In genomic region chr3:189322339-189322738, GRCh38 we compare ENCODE assay signal across 11 cellular contexts.
"Had no signal": no experiment of that assay in that cellular context is flagged by ENCODE, and none has a peak within 500 bp of the region (broad histone marks: within the 10 kb centered on the region; RNA-seq: fewer than 3 reads in every experiment).

No MANE protein-coding gene starts in this region.

- H3K4me3 Mint-ChIP-seq: activated naive CD8-positive, alpha-beta T cell; neural progenitor cell; stimulated activated naive CD8-positive, alpha-beta T cell treated with anti-CD3 and anti-CD28 coated beads, Interleukin-15, amount 100 ng/mL, for 72 hours had no signal

- H3K27ac Mint-ChIP-seq: neural progenitor cell had no signal

- H3K36me3 ChIP-seq: ascending aorta, cardiac muscle cell, neural progenitor cell, pancreas, thoracic aorta had no signal

- ATAC-seq: esophagus mucosa; pancreas; stimulated activated naive CD8-positive, alpha-beta T cell treated with anti-CD3 and anti-CD28 coated beads, Interleukin-15, amount 100 ng/mL, for 72 hours had no signal

- H3K27me3 ChIP-seq: ascending aorta, cardiac muscle cell, neural progenitor cell, pancreas had no signal

- H3K27ac ChIP-seq: ascending aorta, cardiac muscle cell, neural progenitor cell, pancreas had no signal

- H3K9me3 Mint-ChIP-seq: neural progenitor cell had no signal

- H3K4me1 ChIP-seq: neural progenitor cell, pancreas had no signal

- H3K27me3 Mint-ChIP-seq: activated naive CD8-positive, alpha-beta T cell; stimulated activated naive CD8-positive, alpha-beta T cell treated with anti-CD3 and anti-CD28 coated beads, Interleukin-15, amount 100 ng/mL, for 72 hours had no signal

- DNase-seq: activated effector memory CD4-positive, alpha-beta T cell treated with Interleukin-2 at 50 U/mL for 16 hours; pancreas; stimulated activated CD4-positive, alpha-beta T cell treated with anti-CD3 and anti-CD28 coated beads, Interleukin-15, amount 100 ng/mL, for 24 hours; stimulated activated CD4-positive, alpha-beta T cell treated with anti-CD3 and anti-CD28 coated beads, Interleukin-4, amount 100 ng/mL, for 4 hours; stimulated activated naive CD8-positive, alpha-beta T cell treated with anti-CD3 and anti-CD28 coated beads, Interleukin-15, amount 100 ng/mL, for 72 hours had no signal

- H3K4me2 ChIP-seq: neural progenitor cell had no signal

- H3K4me3 ChIP-seq: ascending aorta, cardiac muscle cell, neural progenitor cell, pancreas, thoracic aorta had no signal

- H3K9me3 ChIP-seq: ascending aorta, pancreas, thoracic aorta had no signal

- H3K36me3 Mint-ChIP-seq: neural progenitor cell had no signal

- H2AFZ ChIP-seq: neural progenitor cell had no signal
